10 cellular contexts compared by ENCODE assay signal in the genomic region with DNA sequence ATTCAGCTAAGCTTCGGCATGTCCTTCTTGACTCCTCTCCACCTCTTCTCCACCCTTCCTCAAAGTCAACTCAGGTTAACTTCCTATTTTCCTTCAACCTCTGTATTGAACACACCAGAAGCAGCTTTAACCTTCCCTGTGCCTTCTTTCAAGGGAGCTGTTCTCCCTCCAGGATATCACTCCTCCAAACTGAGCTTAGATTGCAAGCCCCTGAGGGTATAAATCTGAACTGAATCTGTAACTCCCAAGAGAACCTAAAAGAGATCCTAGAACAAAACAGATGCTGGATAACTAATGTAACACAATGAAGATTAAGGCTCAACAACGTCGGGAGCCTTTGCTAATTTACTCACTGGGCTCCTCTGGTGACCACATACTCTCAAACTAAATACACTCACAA. TPM values are rescaled to one million over a fixed set of nuclear protein-coding genes. Genes with fewer than 3 reads are reported as not detected.
DNase-seq lines count a peak whose midpoint lies in the region; ATAC-seq and TF ChIP-seq lines count a peak whose summit lies in the region.
"Had no signal": no experiment of that assay in that cellular context is flagged by ENCODE, and none has a peak within 500 bp of the region (broad histone marks: within the 10 kb centered on the region; RNA-seq: fewer than 3 reads in every experiment).

No MANE protein-coding gene starts in this region.

- H3K4me3 Mint-ChIP-seq in IgD-negative memory B cell (peak overlapping the region; percentile 77 to 94 (median 86)), chondrocyte (ENCODE audit: unreplicated experiment) (peak overlapping the region; percentile 79)
- peak overlapping the region; percentile 83 to 90 (median 88) for H3K4me3 Mint-ChIP-seq in naive thymus-derived CD4-positive, alpha-beta T cell

- H3K27me3 ChIP-seq in naive thymus-derived CD4-positive, alpha-beta T cell (ENCODE audit: control insufficient read depth in 2 of 2, insufficient read depth in 2 of 2, low read length in 2 of 2), result no peaks in the 10 kb centered on the region
- H3K27me3 ChIP-seq: Peyer's patch had no signal

- H3K36me3 Mint-ChIP-seq in IgD-negative memory B cell, result no peaks in the 10 kb centered on the region
- H3K36me3 Mint-ChIP-seq in chondrocyte (ENCODE audit: low read depth), result no peaks in the 10 kb centered on the region
- no peaks in the 10 kb centered on the region for H3K36me3 Mint-ChIP-seq in naive thymus-derived CD4-positive, alpha-beta T cell

- H3K27ac ChIP-seq in naive thymus-derived CD4-positive, alpha-beta T cell (ENCODE audit: low read depth, low read length), result no peak overlapping the region
- H3K27ac ChIP-seq: cardiac muscle cell, Peyer's patch had no signal

- POLR2A ChIA-PET in naive thymus-derived CD4-positive, alpha-beta T cell (lab: Charles Lee), result interaction anchor here (0.9 kb wide), 1 partner anchor 14 kb away, joined by 3 read pairs; no protein-coding TSS in a partner anchor

- no peak overlapping the region for H3K27ac Mint-ChIP-seq in IgD-negative memory B cell
- no peak overlapping the region for H3K27ac Mint-ChIP-seq in chondrocyte (ENCODE audit: unreplicated experiment)
- H3K27ac Mint-ChIP-seq in naive thymus-derived CD4-positive, alpha-beta T cell, result peak overlapping the region in 2 of 9 donors; percentile 60 to 78

- H3K4me1 Mint-ChIP-seq in IgD-negative memory B cell (peaks cover 10 to 15% (median 12%) of the 10 kb centered on the region in 3 donors), chondrocyte (ENCODE audit: low read depth) (peaks cover 19% of the 10 kb centered on the region)
- H3K4me1 Mint-ChIP-seq in naive thymus-derived CD4-positive, alpha-beta T cell, result peaks cover 12 to 28% (median 23%) of the 10 kb centered on the region in 7 donors

- CTCF ChIA-PET in naive thymus-derived CD4-positive, alpha-beta T cell (lab: Charles Lee), result no interaction called here

- H3K9me3 Mint-ChIP-seq in IgD-negative memory B cell (no peaks in the 10 kb centered on the region), chondrocyte (ENCODE audit: low read depth) (no peaks in the 10 kb centered on the region)
- no peaks in the 10 kb centered on the region for H3K9me3 Mint-ChIP-seq in naive thymus-derived CD4-positive, alpha-beta T cell

- no peak for ATAC-seq in naive thymus-derived CD4-positive, alpha-beta T cell

- H3K9me3 ChIP-seq in naive thymus-derived CD4-positive, alpha-beta T cell (ENCODE audit: control insufficient read depth in 2 of 3, low read length in 3 of 3), result no peaks in the 10 kb centered on the region
- H3K9me3 ChIP-seq: Peyer's patch had no signal

- no peaks in the 10 kb centered on the region for H3K27me3 Mint-ChIP-seq in IgD-negative memory B cell
- peaks cover 10% of the 10 kb centered on the region for H3K27me3 Mint-ChIP-seq in chondrocyte (ENCODE audit: low read depth)
- H3K27me3 Mint-ChIP-seq in naive thymus-derived CD4-positive, alpha-beta T cell, result peaks cover 0 to 13% (median 4%) of the 10 kb centered on the region in 5 donors

- TF ChIP-seq CTCF in chondrocyte (IDR thresholded peaks at IDR 0.05) (no peak), GM10266 (IDR thresholded peaks at IDR 0.05; ENCODE audit: control insufficient read depth, insufficient read depth, low read depth, missing control alignments) (no peak)

- H3K36me3 ChIP-seq in naive thymus-derived CD4-positive, alpha-beta T cell (ENCODE audit: control insufficient read depth in 2 of 3, insufficient read depth in 3 of 3, low read length in 3 of 3), result no peaks in the 10 kb centered on the region
- H3K36me3 ChIP-seq: cardiac muscle cell, Peyer's patch had no signal

- intact Hi-C loops in naive thymus-derived CD4-positive, alpha-beta T cell (cut with micrococcal nuclease), result loop anchor here in 1 of 2 donors (5.0 to 10.0 kb wide), 3 partner anchors 827 to 1390 kb away; a partner anchor contains a TSS

- peak overlapping the region; percentile 66 for H3K4me3 ChIP-seq in GM08714 (ENCODE audit: low read length)
- H3K4me3 ChIP-seq in naive thymus-derived CD4-positive, alpha-beta T cell (ENCODE audit: low read length), result peak overlapping the region; percentile 76

- H3K4me1 ChIP-seq in naive thymus-derived CD4-positive, alpha-beta T cell (ENCODE audit: control insufficient read depth in 2 of 2, insufficient read depth in 2 of 2, low read length in 2 of 2), result peaks cover 0 to 5% of the 10 kb centered on the region in 2 donors

- no peak for DNase-seq in chondrocyte (ENCODE audit: low spot score)
- no peak for DNase-seq in naive thymus-derived CD4-positive, alpha-beta T cell
- DNase-seq in cerebellar cortex (ENCODE audit: low spot score), result no peak
- DNase-seq in epidermal melanocyte (ENCODE audit: insufficient read length, low spot score), result no peak
- DNase-seq in GM10266 (ENCODE audit: extremely low spot score), result no peak
- DNase-seq: Peyer's patch had no signal

RNA-seq across cellular contexts. Expression of a gene that starts 1.1 kb away (rescaled TPM):
- 0.05 TPM for polyA plus RNA-seq in IgD-negative memory B cell
- 0.10 to 0.15 TPM (median 0.15 TPM) in 3 replicates for total RNA-seq in chondrocyte
- total RNA-seq in naive thymus-derived CD4-positive, alpha-beta T cell, result 1 to 10 TPM in 1 of 5 experiments, under 1 TPM in 4; 0.05 to 3.7 (median 0.56) TPM
- polyA plus RNA-seq in naive thymus-derived CD4-positive, alpha-beta T cell, result under 1 TPM in 1 of 2 donors, not detected in 1; 0.09 TPM
- total RNA-seq: cardiac muscle cell, MCF 10A had no signal
- polyA plus RNA-seq: cardiac muscle cell had no signal
